ENCODE assay signal across 34 cellular contexts in the genomic region with DNA sequence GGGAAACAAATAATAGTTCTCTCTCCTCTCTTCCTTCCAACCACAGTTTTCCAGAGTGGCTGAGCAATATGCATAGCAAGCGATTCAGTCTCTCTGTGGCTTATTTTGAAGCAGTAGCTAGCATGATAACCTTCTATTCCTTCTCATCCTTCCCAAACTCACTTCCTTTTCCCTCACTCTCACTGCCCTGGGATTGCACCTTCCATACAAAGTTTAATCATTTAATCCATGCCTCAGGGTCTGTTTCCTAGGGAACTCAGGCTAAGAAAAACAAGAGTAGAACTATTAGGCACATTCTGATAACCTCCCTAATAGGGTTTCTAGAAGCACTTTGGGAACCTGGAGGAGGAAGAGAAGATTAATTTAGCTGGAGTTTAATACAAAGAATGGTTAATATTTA.
DNase-seq lines count a peak whose midpoint lies in the region; ATAC-seq and TF ChIP-seq lines count a peak whose summit lies in the region.
"Had no signal": no experiment of that assay in that cellular context is flagged by ENCODE, and none has a peak within 500 bp of the region (broad histone marks: within the 10 kb centered on the region; RNA-seq: fewer than 3 reads in every experiment).

No MANE protein-coding gene starts in this region.

- H3K9me2 ChIP-seq in GM23338 (ENCODE audit: insufficient read depth) = 0 out of 2 replicates have a peak, but pooled peaks cover 9% of the 10 kb centered on the region

- H3K27me3 ChIP-seq in GM23338 (ENCODE audit: insufficient read depth) = no peaks in the 10 kb centered on the region
- H3K27me3 ChIP-seq in neural progenitor cell = no peaks in the 10 kb centered on the region
- H3K27me3 ChIP-seq in Caco-2 (replicated peaks; ENCODE audit: control insufficient read depth, insufficient read depth, low read length) = no peaks in the 10 kb centered on the region
- H3K27me3 ChIP-seq: esophagus squamous epithelium, heart left ventricle, pancreas, stomach, tibial artery, vagina had no signal

- no peak for ATAC-seq in activated T-cell treated with anti-CD3 and anti-CD28 coated beads, Interleukin-2, amount 50 U/mL, for 72 hours (replicated peaks in 1 of 2)
- ATAC-seq in GM23338 (no peak), omental fat pad (ENCODE audit: low FRiP score) (no peak)
- ATAC-seq in central memory CD8-positive, alpha-beta T cell (replicated peaks; ENCODE audit: extremely low read depth, poor library complexity, severe bottlenecking) = no peak
- ATAC-seq: heart left ventricle, lower lobe of right lung, pancreas, PC-3, SK-N-SH treated with all-trans-retinoic acid at 6 μM for 48 hours had no signal

- H3K79me2 ChIP-seq in GM23338 (replicated peaks; ENCODE audit: insufficient read depth) (no peaks in the 10 kb centered on the region), neural progenitor cell (ENCODE audit: low read depth) (no peaks in the 10 kb centered on the region)

- H3K4me2 ChIP-seq in GM23338 = no peak overlapping the region
- no peak overlapping the region for H3K4me2 ChIP-seq in neural progenitor cell

- H3K36me3 ChIP-seq in GM23338 (ENCODE audit: insufficient read depth) (no peaks in the 10 kb centered on the region), neural progenitor cell (no peaks in the 10 kb centered on the region), Caco-2 (ENCODE audit: control insufficient read depth, insufficient read depth, low read length) (no peaks in the 10 kb centered on the region)
- H3K36me3 ChIP-seq: esophagus squamous epithelium, heart left ventricle, lower lobe of right lung, pancreas, stomach, tibial artery, vagina had no signal

- H3K4me1 Mint-ChIP-seq in activated T-cell treated with anti-CD3 and anti-CD28 coated beads, Interleukin-2, amount 50 U/mL, for 72 hours (ENCODE audit: low read depth) = peaks cover 67% of the 10 kb centered on the region
- peaks cover 66% of the 10 kb centered on the region for H3K4me1 Mint-ChIP-seq in activated T-cell treated with anti-CD3 and anti-CD28 coated beads, Interleukin-2, amount 50 U/mL, for 24 hours (ENCODE audit: low read depth)
- H3K4me1 Mint-ChIP-seq in GM23338 = peaks cover 35% of the 10 kb centered on the region
- H3K4me1 Mint-ChIP-seq in central memory CD8-positive, alpha-beta T cell = peaks cover 45% of the 10 kb centered on the region
- peaks cover 31% of the 10 kb centered on the region for H3K4me1 Mint-ChIP-seq in neural progenitor cell
- H3K4me1 Mint-ChIP-seq in Caco-2 (ENCODE audit: low read depth, unreplicated experiment) = peaks cover 6% of the 10 kb centered on the region

- H4K20me1 ChIP-seq in GM23338 (replicated peaks; ENCODE audit: insufficient read depth) (no peaks in the 10 kb centered on the region), neural progenitor cell (ENCODE audit: low read depth) (no peaks in the 10 kb centered on the region)

- CTCF ChIA-PET in Caco-2 (lab: Charles Lee) = no interaction called here

- TF ChIP-seq CTCF in GM23338 (conservative IDR thresholded peaks at IDR 0.05; ENCODE audit: low read depth in 2 of 2) (no peak), neural progenitor cell (IDR thresholded peaks at IDR 0.05) (no peak), Caco-2 (IDR thresholded peaks at IDR 0.05; ENCODE audit: insufficient read depth in 1 of 2, low read depth in 1 of 2, low read length in 1 of 2, severe bottlenecking in 1 of 2, unreplicated experiment in 1 of 2) (no peak), omental fat pad (IDR thresholded peaks at IDR 0.05) (no peak)

- no peaks in the 10 kb centered on the region for H3K36me3 Mint-ChIP-seq in activated T-cell treated with anti-CD3 and anti-CD28 coated beads, Interleukin-2, amount 50 U/mL, for 72 hours (ENCODE audit: insufficient read depth in 2 of 2)
- H3K36me3 Mint-ChIP-seq in activated T-cell treated with anti-CD3 and anti-CD28 coated beads, Interleukin-2, amount 50 U/mL, for 24 hours (ENCODE audit: low read depth) = no peaks in the 10 kb centered on the region
- H3K36me3 Mint-ChIP-seq in GM23338 (ENCODE audit: low read depth) = no peaks in the 10 kb centered on the region
- peaks cover 3% of the 10 kb centered on the region for H3K36me3 Mint-ChIP-seq in central memory CD8-positive, alpha-beta T cell (ENCODE audit: insufficient read depth)
- H3K36me3 Mint-ChIP-seq in neural progenitor cell = no peaks in the 10 kb centered on the region
- H3K36me3 Mint-ChIP-seq in Caco-2 (ENCODE audit: insufficient read depth, unreplicated experiment) = no peaks in the 10 kb centered on the region
- H3K36me3 Mint-ChIP-seq: CD4-positive, CD25-positive, alpha-beta regulatory T cell had no signal

- no peaks in the 10 kb centered on the region for H3K9me3 Mint-ChIP-seq in activated T-cell treated with anti-CD3 and anti-CD28 coated beads, Interleukin-2, amount 50 U/mL, for 72 hours
- H3K9me3 Mint-ChIP-seq in activated T-cell treated with anti-CD3 and anti-CD28 coated beads, Interleukin-2, amount 50 U/mL, for 24 hours = peaks cover 2% of the 10 kb centered on the region
- H3K9me3 Mint-ChIP-seq in GM23338 (no peaks in the 10 kb centered on the region), neural progenitor cell (no peaks in the 10 kb centered on the region), Caco-2 (ENCODE audit: unreplicated experiment) (no peaks in the 10 kb centered on the region)
- no peaks in the 10 kb centered on the region for H3K9me3 Mint-ChIP-seq in central memory CD8-positive, alpha-beta T cell
- H3K9me3 Mint-ChIP-seq: CD4-positive, CD25-positive, alpha-beta regulatory T cell; nephron progenitor cell; T-helper 2 cell treated with Interferon-gamma antibody and Interleukin-4, amounts not matched to agents 5 μg/mL and 100 μg/mL, for 36 hours had no signal

- no peaks in the 10 kb centered on the region for H3F3A ChIP-seq in GM23338 (replicated peaks; ENCODE audit: low read depth)
- peaks cover 4% of the 10 kb centered on the region for H3F3A ChIP-seq in neural progenitor cell (ENCODE audit: low read depth)

- BruUV-seq in Caco-2 (replicated peaks; lab: Mats Ljungman, UMichigan) = no TSS peak

- H2AFZ ChIP-seq in GM23338 (peak overlapping the region; percentile 25; the same call in 1 of the 2 replicates), neural progenitor cell (replicated peaks) (peak overlapping the region; percentile 58)

- peaks cover 21% of the 10 kb centered on the region for H3K4me1 ChIP-seq in GM23338 (ENCODE audit: insufficient read depth)
- peaks cover 4% of the 10 kb centered on the region for H3K4me1 ChIP-seq in neural progenitor cell
- no peaks in the 10 kb centered on the region for H3K4me1 ChIP-seq in Caco-2
- H3K4me1 ChIP-seq: vagina had no signal

- POLR2A ChIA-PET in Caco-2 (lab: Charles Lee) = no interaction called here

- no peaks in the 10 kb centered on the region for H3K27me3 Mint-ChIP-seq in activated T-cell treated with anti-CD3 and anti-CD28 coated beads, Interleukin-2, amount 50 U/mL, for 72 hours (ENCODE audit: low read depth)
- H3K27me3 Mint-ChIP-seq in activated T-cell treated with anti-CD3 and anti-CD28 coated beads, Interleukin-2, amount 50 U/mL, for 24 hours = no peaks in the 10 kb centered on the region
- H3K27me3 Mint-ChIP-seq in GM23338 (ENCODE audit: insufficient read depth, low read depth, poor library complexity) (no peaks in the 10 kb centered on the region), neural progenitor cell (ENCODE audit: insufficient read depth, low read depth) (peaks cover 2% of the 10 kb centered on the region), Caco-2 (ENCODE audit: insufficient read depth, unreplicated experiment) (peaks cover 2% of the 10 kb centered on the region)
- H3K27me3 Mint-ChIP-seq in central memory CD8-positive, alpha-beta T cell = no peaks in the 10 kb centered on the region
- H3K27me3 Mint-ChIP-seq: activated CD4-positive, alpha-beta memory T cell treated with anti-CD3 and anti-CD28 coated beads, Interleukin-2, amount 10 ng/mL, durations not matched to agents 7 days and 5 days; CD4-positive, CD25-positive, alpha-beta regulatory T cell had no signal

- H3K9me3 ChIP-seq in neural progenitor cell (ENCODE audit: low read depth) (no peaks in the 10 kb centered on the region), Caco-2 (no peaks in the 10 kb centered on the region)
- H3K9me3 ChIP-seq: esophagus squamous epithelium, heart left ventricle, lower lobe of right lung, pancreas, stomach, tibial artery, vagina had no signal

- no peak overlapping the region for H3K9ac ChIP-seq in neural progenitor cell

- no peak for DNase-seq in activated T-cell treated with anti-CD3 and anti-CD28 coated beads, Interleukin-2, amount 50 U/mL, for 72 hours
- DNase-seq in activated T-cell treated with anti-CD3 and anti-CD28 coated beads, Interleukin-2, amount 50 U/mL, for 24 hours = no peak
- DNase-seq in GM23338 (ENCODE audit: low spot score) (no peak), neural progenitor cell (ENCODE audit: low spot score) (no peak), cerebellar cortex (ENCODE audit: low spot score) (no peak), Caco-2 (no peak), omental fat pad (ENCODE audit: low spot score) (no peak)
- DNase-seq in central memory CD8-positive, alpha-beta T cell (ENCODE audit: low spot score in 2 of 2) = no peak
- DNase-seq: activated CD4-positive, alpha-beta memory T cell treated with anti-CD3 and anti-CD28 coated beads, Interleukin-2, amount 10 ng/mL, durations not matched to agents 7 days and 5 days; activated CD4-positive, CD25-positive, alpha-beta regulatory T cell treated with anti-CD3 and anti-CD28 coated beads, Interleukin-2, amount 50 U/mL, for 72 hours; activated CD8-positive, alpha-beta memory T cell treated with anti-CD3 and anti-CD28 coated beads, Interleukin-2, amount 50 U/mL, for 48 hours; activated effector memory CD4-positive, alpha-beta T cell treated with Interleukin-2 at 50 U/mL for 16 hours; CD4-positive, CD25-positive, alpha-beta regulatory T cell; central memory CD4-positive, alpha-beta T cell; esophagus squamous epithelium; foreskin melanocyte; GOT3; heart left ventricle; KBM-7; kidney; lower lobe of right lung; MM.1S; NCI-H1105 treated with DMSO at 0.1 percent for 48 hours; NCI-H187 treated with DMSO at 0.1 percent for 48 hours; NCI-H2171 treated with DMSO at 0.1 percent for 48 hours; nephron progenitor cell; pancreas; PC-3; stimulated activated CD4-positive, alpha-beta T cell treated with anti-CD3 and anti-CD28 coated beads, Interleukin-2, amount 100 ng/mL, for 24 hours; stomach; tibial artery had no signal

- H3K27ac Mint-ChIP-seq in activated T-cell treated with anti-CD3 and anti-CD28 coated beads, Interleukin-2, amount 50 U/mL, for 72 hours = peak overlapping the region; percentile 4
- H3K27ac Mint-ChIP-seq in activated T-cell treated with anti-CD3 and anti-CD28 coated beads, Interleukin-2, amount 50 U/mL, for 24 hours = no peak overlapping the region
- H3K27ac Mint-ChIP-seq in GM23338 = no peak overlapping the region
- peak overlapping the region; percentile 73 for H3K27ac Mint-ChIP-seq in central memory CD8-positive, alpha-beta T cell (ENCODE audit: low read depth)
- H3K27ac Mint-ChIP-seq in neural progenitor cell = peak overlapping the region; percentile 1
- H3K27ac Mint-ChIP-seq in Caco-2 (ENCODE audit: unreplicated experiment) = no peak overlapping the region
- H3K27ac Mint-ChIP-seq: activated CD4-positive, alpha-beta memory T cell treated with anti-CD3 and anti-CD28 coated beads, Interleukin-2, amount 10 ng/mL, durations not matched to agents 7 days and 5 days; nephron progenitor cell; T-helper 2 cell treated with Interferon-gamma antibody and Interleukin-4, amounts not matched to agents 5 μg/mL and 100 μg/mL, for 36 hours had no signal

- H3K4me3 ChIP-seq in GM23338 (no peak overlapping the region), neural progenitor cell (no peak overlapping the region), Caco-2 (ENCODE audit: low read depth, low read length) (no peak overlapping the region)
- H3K4me3 ChIP-seq: esophagus squamous epithelium, heart left ventricle, lower lobe of right lung, pancreas, stomach, tibial artery, vagina had no signal

- H3K27ac ChIP-seq in GM23338 (ENCODE audit: low read depth) = no peak overlapping the region
- no peak overlapping the region for H3K27ac ChIP-seq in neural progenitor cell
- H3K27ac ChIP-seq: esophagus squamous epithelium, lower lobe of right lung, pancreas, stomach, tibial artery, vagina had no signal

- intact Hi-C loops in Caco-2 (cut with micrococcal nuclease; ENCODE audit: unreplicated experiment) = loop anchor here (5.0 kb wide), 1 partner anchor 98 kb away; a partner anchor contains a TSS

- peak overlapping the region; percentile 32 to 38 for H3K4me3 Mint-ChIP-seq in activated T-cell treated with anti-CD3 and anti-CD28 coated beads, Interleukin-2, amount 50 U/mL, for 72 hours
- no peak overlapping the region for H3K4me3 Mint-ChIP-seq in activated T-cell treated with anti-CD3 and anti-CD28 coated beads, Interleukin-2, amount 50 U/mL, for 24 hours
- H3K4me3 Mint-ChIP-seq in GM23338 = no peak overlapping the region
- H3K4me3 Mint-ChIP-seq in central memory CD8-positive, alpha-beta T cell = no peak overlapping the region
- no peak overlapping the region for H3K4me3 Mint-ChIP-seq in neural progenitor cell
- H3K4me3 Mint-ChIP-seq in Caco-2 (ENCODE audit: unreplicated experiment) = no peak overlapping the region
- H3K4me3 Mint-ChIP-seq: activated CD4-positive, alpha-beta memory T cell treated with anti-CD3 and anti-CD28 coated beads, Interleukin-2, amount 10 ng/mL, durations not matched to agents 7 days and 5 days; CD4-positive, CD25-positive, alpha-beta regulatory T cell; nephron progenitor cell; T-helper 2 cell treated with Interferon-gamma antibody and Interleukin-4, amounts not matched to agents 5 μg/mL and 100 μg/mL, for 36 hours had no signal

Comparison
In these comparisons a context has a peak if more than half of its experiments do, and no peak if none do; other contexts are left out.
1. H3K27ac Mint-ChIP-seq: peak in activated T-cell treated with anti-CD3 and anti-CD28 coated beads, Interleukin-2, amount 50 U/mL, for 72 hours (single experiment), central memory CD8-positive, alpha-beta T cell (single experiment) and neural progenitor cell (single experiment); none in activated T-cell treated with anti-CD3 and anti-CD28 coated beads, Interleukin-2, amount 50 U/mL, for 24 hours (single experiment), GM23338 (single experiment) and Caco-2 (single experiment).
2. H3K4me3 Mint-ChIP-seq: peak in activated T-cell treated with anti-CD3 and anti-CD28 coated beads, Interleukin-2, amount 50 U/mL, for 72 hours (2 of 2); none in activated T-cell treated with anti-CD3 and anti-CD28 coated beads, Interleukin-2, amount 50 U/mL, for 24 hours (single experiment), GM23338 (single experiment), central memory CD8-positive, alpha-beta T cell (single experiment), neural progenitor cell (single experiment) and Caco-2 (single experiment).